Comparison of ENCODE assay signal across 28 cellular contexts in genomic region chr11:115698243-115698642, GRCh38.
"Had no signal": no experiment of that assay in that cellular context is flagged by ENCODE, and none has a peak within 500 bp of the region (broad histone marks: within the 10 kb centered on the region; RNA-seq: fewer than 3 reads in every experiment).

No MANE protein-coding gene starts in this region.

- H3K36me3 ChIP-seq: adrenal gland, colonic mucosa, esophagus muscularis mucosa, gastrocnemius medialis, heart right ventricle had no signal

- ATAC-seq: activated CD4-positive, alpha-beta T cell treated with anti-CD3 and anti-CD28 coated beads for 36 hours; activated CD8-positive, alpha-beta memory T cell treated with anti-CD3 and anti-CD28 coated beads, Interleukin-2, amount 10 ng/mL, durations not matched to agents 7 days and 5 days; activated CD8-positive, alpha-beta T cell treated with anti-CD3 and anti-CD28 coated beads, Interleukin-2, amount 10 ng/mL, durations not matched to agents 7 days and 5 days; activated naive CD8-positive, alpha-beta T cell treated with anti-CD3 and anti-CD28 coated beads, Interleukin-2, amount 50 U/mL, for 24 hours; body of pancreas; foreskin keratinocyte; gastrocnemius medialis; heart right ventricle had no signal

- H3K27me3 ChIP-seq: adrenal gland, body of pancreas, colonic mucosa, esophagus muscularis mucosa, foreskin keratinocyte, gastrocnemius medialis, heart right ventricle had no signal

- H3K9me3 ChIP-seq: adrenal gland, body of pancreas, colonic mucosa, esophagus muscularis mucosa, gastrocnemius medialis, heart right ventricle had no signal

- DNase-seq: activated CD4-positive, alpha-beta memory T cell treated with anti-CD3 and anti-CD28 coated beads for 36 hours; activated CD4-positive, alpha-beta T cell treated with anti-CD3 and anti-CD28 coated beads for 36 hours; activated CD4-positive, alpha-beta T cell treated with anti-CD3 and anti-CD28 coated beads, Interleukin-2, amount 10 ng/mL, durations not matched to agents 24 days and 14 days; activated CD4-positive, CD25-positive, alpha-beta regulatory T cell; activated CD4-positive, CD25-positive, alpha-beta regulatory T cell treated with anti-CD3 and anti-CD28 coated beads, Interleukin-2, amount 50 U/mL, for 72 hours; activated CD8-positive, alpha-beta memory T cell treated with anti-CD3 and anti-CD28 coated beads, Interleukin-2, amount 10 ng/mL, durations not matched to agents 7 days and 5 days; activated CD8-positive, alpha-beta memory T cell treated with anti-CD3 and anti-CD28 coated beads, Interleukin-2, amount 50 U/mL, for 4 hours; activated CD8-positive, alpha-beta T cell treated with anti-CD3 and anti-CD28 coated beads, Interleukin-2, amount 10 ng/mL, durations not matched to agents 7 days and 5 days; activated effector memory CD4-positive, alpha-beta T cell treated with anti-CD3 and anti-CD28 coated beads, Interleukin-2, amount 50 U/mL, for 16 hours; activated naive CD4-positive, alpha-beta T cell treated with anti-CD3 and anti-CD28 coated beads for 36 hours; activated naive CD8-positive, alpha-beta T cell treated with anti-CD3 and anti-CD28 coated beads for 36 hours; activated naive CD8-positive, alpha-beta T cell treated with anti-CD3 and anti-CD28 coated beads, Interleukin-2, amount 50 U/mL, for 24 hours; activated T-cell treated with anti-CD3 and anti-CD28 coated beads, Interleukin-2, amount 50 U/mL, for 1 hour; activated T-cell treated with anti-CD3 and anti-CD28 coated beads, Interleukin-2, amount 50 U/mL, for 48 hours; adrenal gland; amygdala; aorta; body of pancreas; central memory CD4-positive, alpha-beta T cell; cerebellar nuclear complex; colonic mucosa; effector memory CD4-positive, alpha-beta T cell; erythroblast; foreskin keratinocyte; gastrocnemius medialis; glutamatergic neuron; heart right ventricle had no signal

- H3K4me3 ChIP-seq: adrenal gland, body of pancreas, colonic mucosa, esophagus muscularis mucosa, gastrocnemius medialis, heart right ventricle had no signal

- H3K4me1 ChIP-seq: adrenal gland, body of pancreas, colonic mucosa, foreskin keratinocyte had no signal

- H3K27ac ChIP-seq: adrenal gland, body of pancreas, colonic mucosa, foreskin keratinocyte, gastrocnemius medialis, heart right ventricle had no signal
